ENCODE assay signal across 8 cellular contexts in genomic region chr1:171655215-171656116, GRCh38. TPM values are rescaled to one million over a fixed set of nuclear protein-coding genes. Genes with fewer than 3 reads are reported as not detected.
DNase-seq lines count a peak whose midpoint lies in the region; ATAC-seq and TF ChIP-seq lines count a peak whose summit lies in the region.

No MANE protein-coding gene starts in this region.

- H3K4me3 Mint-ChIP-seq in activated CD4-positive, alpha-beta memory T cell treated with anti-CD3 and anti-CD28 coated beads for 36 hours, result peak overlapping the region; percentile 43
- peak overlapping the region; percentile 27 for H3K4me3 Mint-ChIP-seq in endothelial cell (ENCODE audit: unreplicated experiment)
- no peak overlapping the region for H3K4me3 Mint-ChIP-seq in stimulated activated memory B cell treated with anti-CD40 and anti-IgM and Interleukin-4, amounts not matched to agents 10 μg/mL and 1 μg/mL and 100 μg/mL, for 72 hours

- no peaks in the 10 kb centered on the region for H3K36me3 ChIP-seq in BE2C

- POLR2A ChIA-PET in activated CD4-positive, alpha-beta memory T cell treated with anti-CD3 and anti-CD28 coated beads for 36 hours (lab: Charles Lee), result no interaction called here

- ATAC-seq in GM19455 (IDR thresholded peaks at IDR 0.05; ENCODE audit: unreplicated experiment), result peak; percentile 67
- peak; percentile 37 for ATAC-seq in stimulated activated memory B cell treated with anti-CD40 and anti-IgM and Interleukin-4, amounts not matched to agents 10 μg/mL and 1 μg/mL and 100 μg/mL, for 72 hours

- peak; percentile 78 for DNase-seq in BE2C
- DNase-seq in NCI-H1092 (lab: John Stamatoyannopoulos, UW), result peak; percentile 47
- DNase-seq in activated CD4-positive, alpha-beta memory T cell treated with anti-CD3 and anti-CD28 coated beads for 36 hours, result peak; percentile 90
- DNase-seq in endothelial cell (ENCODE audit: low spot score), result peak; percentile 82
- DNase-seq in myocyte (ENCODE audit: low read depth), result peak; percentile 34
- DNase-seq in NCI-H345 (lab: John Stamatoyannopoulos, UW), result no peak

- peak; percentile 84 for TF ChIP-seq CTCF in BE2C (IDR thresholded peaks at IDR 0.05; ENCODE audit: low read depth, low read length)
- peak; percentile 77 for TF ChIP-seq CTCF in endothelial cell (IDR thresholded peaks at IDR 0.05; ENCODE audit: unreplicated experiment)

- CTCF ChIA-PET in activated CD4-positive, alpha-beta memory T cell treated with anti-CD3 and anti-CD28 coated beads for 36 hours (lab: Charles Lee), result interaction anchor here (0.7 to 4.4 kb wide), 14 partner anchors 10 to 342 kb away, joined by 3 to 45 read pairs (median 6); partner anchors contain the start of genes FMO4, METTL13 and MYOCOS

- peaks cover 9% of the 10 kb centered on the region for H3K27me3 ChIP-seq in BE2C

- H3K27ac Mint-ChIP-seq in activated CD4-positive, alpha-beta memory T cell treated with anti-CD3 and anti-CD28 coated beads for 36 hours, result no peak overlapping the region
- H3K27ac Mint-ChIP-seq in endothelial cell (ENCODE audit: unreplicated experiment), result peak overlapping the region; percentile 91
- no peak overlapping the region for H3K27ac Mint-ChIP-seq in stimulated activated memory B cell treated with anti-CD40 and anti-IgM and Interleukin-4, amounts not matched to agents 10 μg/mL and 1 μg/mL and 100 μg/mL, for 72 hours

- H3K9me3 ChIP-seq in BE2C, result no peaks in the 10 kb centered on the region

- H3K27me3 Mint-ChIP-seq in activated CD4-positive, alpha-beta memory T cell treated with anti-CD3 and anti-CD28 coated beads for 36 hours, result peaks cover 5% of the 10 kb centered on the region
- peaks cover 1% of the 10 kb centered on the region for H3K27me3 Mint-ChIP-seq in endothelial cell (ENCODE audit: unreplicated experiment)
- peaks cover 37% of the 10 kb centered on the region for H3K27me3 Mint-ChIP-seq in stimulated activated memory B cell treated with anti-CD40 and anti-IgM and Interleukin-4, amounts not matched to agents 10 μg/mL and 1 μg/mL and 100 μg/mL, for 72 hours

- H3K9me3 Mint-ChIP-seq in activated CD4-positive, alpha-beta memory T cell treated with anti-CD3 and anti-CD28 coated beads for 36 hours, result no peaks in the 10 kb centered on the region
- H3K9me3 Mint-ChIP-seq in endothelial cell (ENCODE audit: unreplicated experiment), result no peaks in the 10 kb centered on the region
- no peaks in the 10 kb centered on the region for H3K9me3 Mint-ChIP-seq in stimulated activated memory B cell treated with anti-CD40 and anti-IgM and Interleukin-4, amounts not matched to agents 10 μg/mL and 1 μg/mL and 100 μg/mL, for 72 hours

- intact Hi-C loops in activated CD4-positive, alpha-beta memory T cell treated with anti-CD3 and anti-CD28 coated beads for 36 hours (cut with micrococcal nuclease), result loop anchor here (1.0 to 5.0 kb wide), 3 partner anchors 86 to 329 kb away; partner anchors contain the start of gene METTL13

- H3K4me1 ChIP-seq in BE2C, result no peaks in the 10 kb centered on the region

- peaks cover 11% of the 10 kb centered on the region for H3K4me1 Mint-ChIP-seq in activated CD4-positive, alpha-beta memory T cell treated with anti-CD3 and anti-CD28 coated beads for 36 hours (ENCODE audit: low read depth)
- peaks cover 26% of the 10 kb centered on the region for H3K4me1 Mint-ChIP-seq in endothelial cell (ENCODE audit: unreplicated experiment)
- H3K4me1 Mint-ChIP-seq in stimulated activated memory B cell treated with anti-CD40 and anti-IgM and Interleukin-4, amounts not matched to agents 10 μg/mL and 1 μg/mL and 100 μg/mL, for 72 hours, result peaks cover 10% of the 10 kb centered on the region

- peak overlapping the region; percentile 28; the same call in 1 of the 2 replicates for H3K4me3 ChIP-seq in BE2C (ENCODE audit: low read depth, low read length)

- no peaks in the 10 kb centered on the region for H3K36me3 Mint-ChIP-seq in activated CD4-positive, alpha-beta memory T cell treated with anti-CD3 and anti-CD28 coated beads for 36 hours
- H3K36me3 Mint-ChIP-seq in endothelial cell (ENCODE audit: low read depth, unreplicated experiment), result no peaks in the 10 kb centered on the region
- H3K36me3 Mint-ChIP-seq in stimulated activated memory B cell treated with anti-CD40 and anti-IgM and Interleukin-4, amounts not matched to agents 10 μg/mL and 1 μg/mL and 100 μg/mL, for 72 hours, result no peaks in the 10 kb centered on the region

RNA-seq across cellular contexts. Expression of gene MYOC, which starts 3.0 kb away (rescaled TPM):
- polyA plus RNA-seq in BE2C (2012; ENCODE audit: insufficient read depth, insufficient read length, low read depth), result not detected
- not detected for total RNA-seq in activated CD4-positive, alpha-beta memory T cell treated with anti-CD3 and anti-CD28 coated beads for 36 hours
- not detected for total RNA-seq in endothelial cell (ENCODE audit: unreplicated experiment)
- not detected in 2 replicates for total RNA-seq in myocyte
- polyA plus RNA-seq in myocyte (2012), result not detected

RNA-seq across cellular contexts. Expression of gene MYOCOS, which starts 33.4 kb away (rescaled TPM):
- not detected for polyA plus RNA-seq in BE2C (2012; ENCODE audit: insufficient read depth, insufficient read length, low read depth)
- total RNA-seq in activated CD4-positive, alpha-beta memory T cell treated with anti-CD3 and anti-CD28 coated beads for 36 hours, result not detected
- not detected for total RNA-seq in endothelial cell (ENCODE audit: unreplicated experiment)
- total RNA-seq in myocyte, result not detected in 2 replicates
- not detected for polyA plus RNA-seq in myocyte (2012)
